Comparison of ENCODE assay signal across 26 cellular contexts in the genomic region with DNA sequence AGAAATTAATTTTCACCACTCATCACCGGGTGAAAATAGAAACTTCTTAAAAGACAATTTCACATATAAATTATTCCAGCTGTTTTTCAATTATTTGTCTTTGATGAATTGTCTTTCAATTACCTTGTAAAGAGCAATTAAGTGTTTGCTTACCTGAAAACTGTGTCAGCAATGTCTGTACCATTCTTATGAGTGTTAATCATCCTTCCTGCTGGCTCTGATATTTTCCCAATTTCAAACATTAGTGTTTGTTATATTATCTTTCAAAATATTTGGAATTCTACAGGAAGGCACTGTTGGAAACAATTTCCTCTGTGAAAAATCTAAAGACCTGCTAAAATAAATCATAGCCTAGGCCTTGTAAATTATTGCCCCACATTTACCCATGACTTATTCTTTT. TPM values are rescaled to one million over a fixed set of nuclear protein-coding genes. Genes with fewer than 3 reads are reported as not detected.
DNase-seq lines count a peak whose midpoint lies in the region; ATAC-seq and TF ChIP-seq lines count a peak whose summit lies in the region.
"Had no signal": no experiment of that assay in that cellular context is flagged by ENCODE, and none has a peak within 500 bp of the region (broad histone marks: within the 10 kb centered on the region; RNA-seq: fewer than 3 reads in every experiment).

No MANE protein-coding gene starts in this region.

- H3K4me3 Mint-ChIP-seq in nephron = no peak overlapping the region
- H3K4me3 Mint-ChIP-seq in type B pancreatic cell = no peak overlapping the region
- H3K4me3 Mint-ChIP-seq: activated T-cell treated with anti-CD3 and anti-CD28 coated beads, Interleukin-2, amount 50 U/mL, for 4 hours; H9; memory B cell; naive thymus-derived CD4-positive, alpha-beta T cell; stimulated activated naive CD8-positive, alpha-beta T cell treated with anti-CD3 and anti-CD28 coated beads, Interleukin-15, Interleukin-2, amounts not matched to agents 100 ng/mL and 50 ng/mL, for 24 hours had no signal

- H3K4me1 ChIP-seq in heart left ventricle (peaks cover 4 to 95% (median 72%) of the 10 kb centered on the region in 12 donors), right atrium auricular region (peaks cover 0 to 71% of the 10 kb centered on the region in 2 donors)
- H3K4me1 ChIP-seq: BLaER1 had no signal

- 42 to 56% (median 45%) methylated on average over 1 of the region's 1 CpG for WGBS in heart left ventricle, 4 donors

- H3K9me3 Mint-ChIP-seq in nephron = no peaks in the 10 kb centered on the region
- H3K9me3 Mint-ChIP-seq in type B pancreatic cell = peaks cover 9% of the 10 kb centered on the region
- H3K9me3 Mint-ChIP-seq: activated T-cell treated with anti-CD3 and anti-CD28 coated beads, Interleukin-2, amount 50 U/mL, for 4 hours; memory B cell; naive thymus-derived CD4-positive, alpha-beta T cell; stimulated activated naive CD8-positive, alpha-beta T cell treated with anti-CD3 and anti-CD28 coated beads, Interleukin-15, Interleukin-2, amounts not matched to agents 100 ng/mL and 50 ng/mL, for 24 hours had no signal

- no peak overlapping the region for H3K4me3 ChIP-seq in heart left ventricle
- H3K4me3 ChIP-seq in right atrium auricular region = no peak overlapping the region
- H3K4me3 ChIP-seq: BLaER1 had no signal

- H3K4me1 Mint-ChIP-seq in nephron = peaks cover 67% of the 10 kb centered on the region
- H3K4me1 Mint-ChIP-seq in type B pancreatic cell (ENCODE audit: unreplicated experiment) = peaks cover 46% of the 10 kb centered on the region

- H3K36me3 Mint-ChIP-seq in nephron (ENCODE audit: low read depth) (peaks cover 8% of the 10 kb centered on the region), type B pancreatic cell (peaks cover 12% of the 10 kb centered on the region)

- TF ChIP-seq CTCF in heart left ventricle (IDR thresholded peaks at IDR 0.05) (no peak), right atrium auricular region (IDR thresholded peaks at IDR 0.05) (no peak), nephron (IDR thresholded peaks at IDR 0.05; ENCODE audit: unreplicated experiment in 3 of 3) (no peak), type B pancreatic cell (conservative IDR thresholded peaks at IDR 0.05) (no peak)

- H3K27ac Mint-ChIP-seq in nephron (peak overlapping the region; percentile 85 to 89 (median 86)), type B pancreatic cell (peak overlapping the region; percentile 30)
- H3K27ac Mint-ChIP-seq: memory B cell; naive thymus-derived CD4-positive, alpha-beta T cell; stimulated activated naive CD8-positive, alpha-beta T cell treated with anti-CD3 and anti-CD28 coated beads, Interleukin-15, Interleukin-2, amounts not matched to agents 100 ng/mL and 50 ng/mL, for 24 hours had no signal

- H3K27ac ChIP-seq in heart left ventricle (peak overlapping the region in 7 of 12 donors; percentile 30 to 78 (median 51)), right atrium auricular region (peak overlapping the region in 1 of 2 donors; percentile 30)
- H3K27ac ChIP-seq: BLaER1 had no signal

- H3K36me3 ChIP-seq in heart left ventricle = no peaks in the 10 kb centered on the region
- no peaks in the 10 kb centered on the region for H3K36me3 ChIP-seq in right atrium auricular region
- H3K36me3 ChIP-seq: BLaER1 had no signal

- DNase-seq in heart left ventricle (no peak), right atrium auricular region (ENCODE audit: low spot score) (no peak), dermis microvascular lymphatic vessel endothelial cell (ENCODE audit: low read depth in 2 of 2) (peak; percentile 68 to 72), type B pancreatic cell (ENCODE audit: extremely low spot score, unreplicated experiment) (no peak), SKM-1 (lab: John Stamatoyannopoulos, UW; ENCODE audit: unreplicated experiment) (no peak), left colon (no peak), midbrain (lab: John Stamatoyannopoulos, UW) (no peak)
- DNase-seq: 8988T; activated CD8-positive, alpha-beta memory T cell treated with anti-CD3 and anti-CD28 coated beads for 24 hours; activated naive CD4-positive, alpha-beta T cell treated with Interleukin-2 at 50 U/mL for 16 hours; activated T-cell treated with anti-CD3 and anti-CD28 coated beads, Interleukin-2, amount 50 U/mL, for 4 hours; central memory CD4-positive, alpha-beta T cell; effector CD4-positive, alpha-beta T cell; H9; hippocampal formation; Karpas-422; naive thymus-derived CD4-positive, alpha-beta T cell; NCI-H1092 treated with DMSO at 0.1 percent for 48 hours; NCI-H510A; RPMI8226; T1000 had no signal

- intact Hi-C loops in heart left ventricle (cut with DNase I) (loop anchor here in 2 of 10 donors (5.0 kb wide), 2 partner anchors 45 to 50 kb away; no protein-coding TSS in a partner anchor), left colon (cut with DNase I, micrococcal nuclease) (no loop called here)

- H3K27me3 Mint-ChIP-seq in nephron (ENCODE audit: low read depth) = no peaks in the 10 kb centered on the region
- H3K27me3 Mint-ChIP-seq in type B pancreatic cell = no peaks in the 10 kb centered on the region
- H3K27me3 Mint-ChIP-seq: memory B cell; naive thymus-derived CD4-positive, alpha-beta T cell; stimulated activated naive CD8-positive, alpha-beta T cell treated with anti-CD3 and anti-CD28 coated beads, Interleukin-15, Interleukin-2, amounts not matched to agents 100 ng/mL and 50 ng/mL, for 24 hours had no signal

- H3K9me3 ChIP-seq in heart left ventricle = no peaks in the 10 kb centered on the region
- H3K9me3 ChIP-seq in right atrium auricular region = no peaks in the 10 kb centered on the region
- H3K9me3 ChIP-seq: BLaER1 had no signal

- H3K27me3 ChIP-seq in heart left ventricle (no peaks in the 10 kb centered on the region), right atrium auricular region (no peaks in the 10 kb centered on the region)
- H3K27me3 ChIP-seq: BLaER1 had no signal

- ATAC-seq in heart left ventricle (no peak), left colon (no peak)
- ATAC-seq: activated CD4-positive, CD25-positive, alpha-beta regulatory T cell treated with anti-CD3 and anti-CD28 coated beads, Interleukin-2, amount 50 U/mL, for 24 hours; activated T-cell treated with anti-CD3 and anti-CD28 coated beads, Interleukin-2, amount 50 U/mL, for 4 hours; naive thymus-derived CD4-positive, alpha-beta T cell had no signal

- no peak for TF ChIP-seq POLR2A in heart left ventricle (IDR thresholded peaks at IDR 0.05)

RNA-seq across cellular contexts. Expression of a gene that starts 19.6 kb away (rescaled TPM):
- 100 to 1,000 TPM in 1 of 9 donors, 10 to 100 TPM in 8; 47.8 to 101 (median 68.3) TPM for total RNA-seq in heart left ventricle
- 10 to 100 TPM; 10.2 to 17.9 TPM for polyA plus RNA-seq in heart left ventricle
- total RNA-seq in right atrium auricular region = 10 to 100 TPM; 47.6 to 54.4 TPM
- total RNA-seq in dermis microvascular lymphatic vessel endothelial cell = 163 and 199 TPM in 2 replicates
- total RNA-seq in type B pancreatic cell (ENCODE audit: low replicate concordance) = 59.2 and 69.9 TPM in 2 replicates
- total RNA-seq in left colon = 10 to 100 TPM; 50.3 to 54.4 TPM

Comparison
In these comparisons a context has a peak if more than half of its experiments do, and no peak if none do; other contexts are left out.
1. DNase-seq: peak in dermis microvascular lymphatic vessel endothelial cell (2 of 2); none in heart left ventricle (0 of 5), right atrium auricular region (single experiment), type B pancreatic cell (single experiment), SKM-1 (single experiment), left colon (0 of 2) and midbrain (single experiment).